ENCODE assay signal across 8 cellular contexts in the genomic region with DNA sequence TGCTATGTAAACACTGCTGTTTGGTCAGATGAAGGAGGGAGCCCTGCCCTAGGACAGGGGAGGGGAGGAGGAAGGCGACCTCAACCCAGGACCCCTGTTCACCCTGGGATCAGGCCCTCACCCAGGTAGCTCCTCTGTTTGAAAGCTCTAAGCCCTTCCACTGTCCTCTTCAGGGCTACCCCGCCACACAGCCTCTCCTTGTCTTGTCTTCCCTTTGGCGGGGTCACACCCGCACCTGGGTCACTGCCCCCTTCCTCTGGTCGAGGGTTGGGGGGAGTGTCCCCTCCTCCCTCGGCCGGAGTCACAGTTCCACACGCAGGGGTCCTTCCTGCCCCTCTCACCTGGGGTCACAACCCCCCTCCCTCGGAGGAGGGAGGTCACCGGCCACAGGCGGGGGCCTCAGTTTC. TPM values are rescaled to one million over a fixed set of nuclear protein-coding genes. Genes with fewer than 3 reads are reported as not detected.
A peak's percentile ranks its signal among the peaks of the same experiment; 100 is the strongest.
DNase-seq lines count a peak whose midpoint lies in the region; ATAC-seq, FAIRE-seq and TF ChIP-seq lines count a peak whose summit lies in the region.

No MANE protein-coding gene starts in this region.

- intact Hi-C loops in kidney (cut with DNase I): no loop called here
- intact Hi-C loops in tibial artery (cut with DNase I; ENCODE audit: low total_unique reads): no loop called here

- H3K27ac ChIP-seq in C4-2B (peak overlapping the region; percentile 98), kidney (ENCODE audit: low read depth in 2 of 2, low read length in 2 of 2) (peak overlapping the region; percentile 13 to 51), tibial artery (peak overlapping the region; percentile 82 to 89)

- no peak for FAIRE-seq in kidney (lab: Jason Lieb, UNC)
- FAIRE-seq in D721Med (lab: Jason Lieb, UNC): no peak

- H3K36me3 ChIP-seq in adipocyte (ENCODE audit: control insufficient read depth, insufficient read depth, low read length, severe bottlenecking) (peaks cover 6% of the 10 kb centered on the region), kidney (ENCODE audit: control insufficient read depth in 1 of 2, insufficient read depth in 2 of 2, low read length in 2 of 2) (peaks cover 0 to 4% of the 10 kb centered on the region in 2 donors), tibial artery (peaks cover 0 to 13% (median 0%) of the 10 kb centered on the region in 3 donors)

- H3K4me1 ChIP-seq in adipocyte (ENCODE audit: control insufficient read depth, insufficient read depth, low read length): peaks cover 21% of the 10 kb centered on the region
- H3K4me1 ChIP-seq in kidney (ENCODE audit: control insufficient read depth in 1 of 2, insufficient read depth in 1 of 2, low read depth in 1 of 2, low read length in 2 of 2): peaks cover 6 to 8% of the 10 kb centered on the region in 2 donors
- H3K4me1 ChIP-seq in tibial artery: peaks cover 0 to 19% (median 15%) of the 10 kb centered on the region in 4 donors

- TF ChIP-seq CTCF in C4-2B (conservative IDR thresholded peaks at IDR 0.05) (no peak), kidney (IDR thresholded peaks at IDR 0.05; ENCODE audit: borderline replicate concordance, extremely low read depth, insufficient read depth) (no peak), tibial artery (IDR thresholded peaks at IDR 0.05) (no peak), D721Med (IDR thresholded peaks at IDR 0.05; ENCODE audit: insufficient read depth, missing control alignments) (no peak)

- peak; percentile 5 for ATAC-seq in HG02852 (IDR thresholded peaks at IDR 0.05; ENCODE audit: unreplicated experiment)

- no peaks in the 10 kb centered on the region for H3K27me3 ChIP-seq in adipocyte (replicated peaks; ENCODE audit: control insufficient read depth, insufficient read depth, low read length)
- no peaks in the 10 kb centered on the region for H3K27me3 ChIP-seq in tibial artery

- no peaks in the 10 kb centered on the region for H3K9me3 ChIP-seq in adipocyte (ENCODE audit: control insufficient read depth, low read length)
- H3K9me3 ChIP-seq in kidney (ENCODE audit: control insufficient read depth in 1 of 2, low read length in 2 of 2): no peaks in the 10 kb centered on the region
- H3K9me3 ChIP-seq in tibial artery: no peaks in the 10 kb centered on the region

- peak overlapping the region; percentile 97 for H3K4me3 ChIP-seq in adipocyte (ENCODE audit: low read length)
- H3K4me3 ChIP-seq in kidney (ENCODE audit: low read length in 2 of 2): peak overlapping the region; percentile 60 to 87
- peak overlapping the region; percentile 74 to 80 for H3K4me3 ChIP-seq in tibial artery

- no peak for DNase-seq in adipocyte (ENCODE audit: low read depth)
- no peak for DNase-seq in kidney
- DNase-seq in tibial artery: no peak
- DNase-seq in pons (ENCODE audit: low spot score): no peak
- DNase-seq in D721Med (ENCODE audit: insufficient read length, low spot score): no peak
- no peak for DNase-seq in AML-193 (lab: John Stamatoyannopoulos, UW)

- H3K9ac ChIP-seq in adipocyte (ENCODE audit: low read length): peak overlapping the region; percentile 98
- H3K9ac ChIP-seq in kidney (ENCODE audit: low read length in 2 of 2): peak overlapping the region; percentile 82 to 91

RNA-seq across cellular contexts. Expression of gene PTPMT1, which starts 0.5 kb away (rescaled TPM):
- 34.6 TPM for total RNA-seq in kidney
- 90.3 TPM for polyA plus RNA-seq in kidney (ENCODE audit: insufficient read depth, low read depth, low replicate concordance)

RNA-seq across cellular contexts. Expression of gene CELF1, which starts 12.0 kb away (rescaled TPM):
- total RNA-seq in kidney: 115 TPM
- 30.8 TPM for polyA plus RNA-seq in kidney (ENCODE audit: insufficient read depth, low read depth, low replicate concordance)

RNA-seq across cellular contexts. Expression of gene KBTBD4, which starts 13.8 kb away (rescaled TPM):
- total RNA-seq in kidney: 20.1 TPM
- 16.7 TPM for polyA plus RNA-seq in kidney (ENCODE audit: insufficient read depth, low read depth, low replicate concordance)

RNA-seq across cellular contexts. Expression of gene NDUFS3, which starts 13.9 kb away (rescaled TPM):
- 85.8 TPM for total RNA-seq in kidney
- polyA plus RNA-seq in kidney (ENCODE audit: insufficient read depth, low read depth, low replicate concordance): 368 TPM

RNA-seq across cellular contexts. Expression of gene FAM180B, which starts 21.5 kb away (rescaled TPM):
- total RNA-seq in kidney: not detected
- polyA plus RNA-seq in kidney (ENCODE audit: insufficient read depth, low read depth, low replicate concordance): not detected

Comparison
In these comparisons a context has a peak if more than half of its experiments do, and no peak if none do; other contexts are left out.
1. H3K27ac ChIP-seq: peak in every context shown above with its lines; median percentile 98 in C4-2B; 86 in tibial artery; 32 in kidney.